Comparison of ENCODE assay signal across 1 cellular context in genomic region chr17:55674107-55674506, GRCh38.
TF ChIP-seq lines count a peak whose summit lies in the region.

No MANE protein-coding gene starts in this region.

TF ChIP-seq in K562, 482 proteins besides CTCF, POLR2A, EP300 and RAD21:
- TF ChIP-seq GABPA (tag; conservative IDR thresholded peaks at IDR 0.05; ENCODE audit: low read depth) (peak; percentile 35), JUND (IDR thresholded peaks at IDR 0.05; ENCODE audit: borderline replicate concordance, low read depth, low read length) (peak; percentile 46; the same call in 1 of the 2 replicates), JUND (tag; IDR thresholded peaks at IDR 0.05; ENCODE audit: borderline replicate concordance, low read depth, low read length) (no peak), ZNF589 (CRISPR knock-in tag; IDR thresholded peaks at IDR 0.05; ENCODE audit: low read depth) (peak; percentile 31; the same call in 1 of the 2 replicates), ATF7 (IDR thresholded peaks at IDR 0.05) (peak; percentile 17; the same call in 1 of the 2 replicates), HNRNPH1 (optimal IDR thresholded peaks at IDR 0.05; ENCODE audit: low read depth, low read length) (no peak), RCOR1 (IDR thresholded peaks at IDR 0.05; ENCODE audit: borderline replicate concordance in 1 of 2, low read depth in 2 of 2, low read length in 2 of 2) (peak in 1 of 2 experiments; percentile 51; a peak in 1 of 4 replicates), RHOXF2B (CRISPR knock-in tag; conservative IDR thresholded peaks at IDR 0.05) (no peak), NR2C1 (IDR thresholded peaks at IDR 0.05) (no peak), NR2C1 (tag; IDR thresholded peaks at IDR 0.05) (no peak), NRF1 (conservative IDR thresholded peaks at IDR 0.05 in 1 of 2, IDR thresholded peaks at IDR 0.05 in 1 of 2) (0 out of 4 replicates have a peak, but pooled peaks have one; percentile 15 to 24), NUFIP1 (IDR thresholded peaks at IDR 0.05; ENCODE audit: partially characterized antibody) (no peak), POLR2AphosphoS2 (IDR thresholded peaks at IDR 0.05; ENCODE audit: low read length) (no peak), CEBPG (CRISPR knock-in tag; IDR thresholded peaks at IDR 0.05) (peak; percentile 60), CEBPG (tag; conservative IDR thresholded peaks at IDR 0.05 in 1 of 2, IDR thresholded peaks at IDR 0.05 in 1 of 2) (peak; percentile 75 to 92), TRIM24 (IDR thresholded peaks at IDR 0.05) (peak; percentile 37 to 79; a peak in 2 of 4 replicates)
- TF ChIP-seq, protein P1, sequence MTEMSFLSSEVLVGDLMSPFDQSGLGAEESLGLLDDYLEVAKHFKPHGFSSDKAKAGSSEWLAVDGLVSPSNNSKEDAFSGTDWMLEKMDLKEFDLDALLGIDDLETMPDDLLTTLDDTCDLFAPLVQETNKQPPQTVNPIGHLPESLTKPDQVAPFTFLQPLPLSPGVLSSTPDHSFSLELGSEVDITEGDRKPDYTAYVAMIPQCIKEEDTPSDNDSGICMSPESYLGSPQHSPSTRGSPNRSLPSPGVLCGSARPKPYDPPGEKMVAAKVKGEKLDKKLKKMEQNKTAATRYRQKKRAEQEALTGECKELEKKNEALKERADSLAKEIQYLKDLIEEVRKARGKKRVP (CRISPR knock-in tag; IDR thresholded peaks at IDR 0.05) = 0 out of 2 replicates have a peak, but pooled peaks have one; percentile 29
- TF ChIP-seq, protein P2, sequence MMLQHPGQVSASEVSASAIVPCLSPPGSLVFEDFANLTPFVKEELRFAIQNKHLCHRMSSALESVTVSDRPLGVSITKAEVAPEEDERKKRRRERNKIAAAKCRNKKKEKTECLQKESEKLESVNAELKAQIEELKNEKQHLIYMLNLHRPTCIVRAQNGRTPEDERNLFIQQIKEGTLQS (IDR thresholded peaks at IDR 0.05) = peak; percentile 77
- TF ChIP-seq, protein P2 (CRISPR knock-in tag; conservative IDR thresholded peaks at IDR 0.05) = no peak
TF ChIP-seq in K562: peak in this region for 10.
